ENCODE assay signal across 17 cellular contexts in the genomic region with DNA sequence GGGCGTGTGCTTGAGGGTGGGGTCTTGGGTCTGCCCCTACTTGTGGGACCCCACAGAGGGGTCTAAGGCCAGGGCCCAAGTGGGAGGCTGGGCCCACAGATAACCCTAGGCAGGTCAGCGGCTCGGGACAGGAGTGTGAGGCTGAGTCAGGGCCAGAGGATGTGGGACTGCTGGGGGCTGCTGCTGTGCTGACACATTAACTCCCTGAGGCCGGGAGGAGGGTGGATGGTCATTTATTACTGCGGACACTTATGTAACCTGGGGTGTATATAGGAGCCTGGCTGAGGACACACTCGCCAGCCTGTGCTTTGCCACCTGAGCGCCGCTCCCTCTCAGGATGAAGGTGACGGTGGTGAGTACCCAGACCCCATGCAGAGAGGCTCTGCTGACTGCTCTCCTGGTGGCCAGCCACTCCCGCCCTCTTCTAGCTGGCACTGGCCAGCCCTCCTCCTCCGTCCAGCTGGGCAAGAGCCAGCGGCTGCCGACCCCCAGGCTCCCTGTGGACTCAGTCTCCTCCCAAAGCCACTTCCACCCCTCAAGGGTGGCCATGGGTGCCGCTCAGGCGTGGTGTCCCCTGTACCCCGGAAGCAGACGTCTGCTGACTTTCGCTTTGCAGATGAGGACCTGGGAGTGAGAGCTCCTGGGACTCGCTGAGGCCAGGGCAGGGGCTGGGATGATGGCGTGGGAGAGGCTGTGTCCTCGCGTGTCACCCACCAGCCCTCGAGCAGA. TPM values are rescaled to one million over a fixed set of nuclear protein-coding genes. Genes with fewer than 3 reads are reported as not detected.
A peak's percentile ranks its signal among the peaks of the same experiment; 100 is the strongest.
DNase-seq lines count a peak whose midpoint lies in the region; ATAC-seq, FAIRE-seq and TF ChIP-seq lines count a peak whose summit lies in the region.
"Had no signal": no experiment of that assay in that cellular context is flagged by ENCODE, and none has a peak within 500 bp of the region (broad histone marks: within the 10 kb centered on the region; RNA-seq: fewer than 3 reads in every experiment).

Gene MIOX, plus strand, starts transcription at position 299 of the 729 bp plus-strand sequence. Its CDS starts 39 bp downstream, at position 338.

- peaks cover 0 to 5% (median 0%) of the 10 kb centered on the region in 7 donors for H3K9me3 Mint-ChIP-seq in CD14-positive monocyte
- H3K9me3 Mint-ChIP-seq: activated T-cell treated with anti-CD3 and anti-CD28 coated beads, Interleukin-2, amount 50 U/mL, for 4 hours had no signal

- H3K4me2 ChIP-seq in GM23248 (ENCODE audit: unreplicated experiment) (no peak within 1 kb of the TSS), K562 (ENCODE audit: insufficient read depth, low read length) (no peak within 1 kb of the TSS), osteoblast (ENCODE audit: insufficient read depth, low read length) (peak within 1 kb of the TSS; percentile 33)

- POLR2A ChIA-PET in K562 (lab: Yijun Ruan, JAX), result interaction anchor here (0.7 to 1.5 kb wide), 3 partner anchors 11 to 21 kb away, joined by 3 to 6 read pairs (median 3); partner anchors contain the start of genes LMF2 and NCAPH2

- H3K9me3 ChIP-seq in GM23248 (ENCODE audit: low read depth) (no peaks in the 10 kb centered on the region), K562 (replicated peaks; ENCODE audit: control insufficient read depth, insufficient read depth, low read depth, low read length) (no peaks in the 10 kb centered on the region), osteoblast (ENCODE audit: low read depth, low read length) (no peaks in the 10 kb centered on the region)
- H3K9me3 ChIP-seq: adrenal gland, heart left ventricle, uterus had no signal

- H3K79me2 ChIP-seq in GM23248 (ENCODE audit: insufficient read depth), result peaks cover 4% of the 10 kb centered on the region; the same call in 1 of the 2 replicates
- H3K79me2 ChIP-seq in K562 (ENCODE audit: control insufficient read depth, insufficient read depth, low read length), result no peaks in the 10 kb centered on the region
- H3K79me2 ChIP-seq in osteoblast (ENCODE audit: insufficient read depth, low read length), result no peaks in the 10 kb centered on the region

- WGBS in GM23248 (ENCODE audit: low coverage in 1 of 2, low lambda C conversion rate in 2 of 2, missing lambda C conversion rate in 2 of 2), 2 experiments, result 52 to 61% methylated on average over 23 of the region's 23 CpGs
- WGBS in K562 (ENCODE audit: insufficient coverage, low coverage, missing lambda C conversion rate), result 46% methylated on average over 16 of the region's 23 CpGs

- FAIRE-seq in K562 (lab: Jason Lieb, UNC), result no peak
- FAIRE-seq: D721Med had no signal

- H3K27me3 ChIP-seq in GM23248 (replicated peaks; ENCODE audit: insufficient read depth) (no peaks in the 10 kb centered on the region), K562 (ENCODE audit: control insufficient read depth in 2 of 2, insufficient read depth in 2 of 2, low read length in 2 of 2) (no peaks in the 10 kb centered on the region), osteoblast (ENCODE audit: insufficient read depth, low read length) (no peaks in the 10 kb centered on the region)

- no TSS peak for BruUV-seq in K562 (replicated peaks; lab: Mats Ljungman, UMichigan)

- H3K4me1 Mint-ChIP-seq in CD14-positive monocyte, result peaks cover 8% of the 10 kb centered on the region

- H3K4me1 ChIP-seq in GM23248 (ENCODE audit: insufficient read depth) (0 out of 2 replicates have a peak, but pooled peaks cover 3% of the 10 kb centered on the region), K562 (replicated peaks in 1 of 2; ENCODE audit: control insufficient read depth in 2 of 2, insufficient read depth in 2 of 2, low read length in 2 of 2) (peaks cover 4 to 60% of the 10 kb centered on the region in 2 experiments; a peak in 3 of 5 replicates), osteoblast (ENCODE audit: insufficient read depth, low read length) (no peaks in the 10 kb centered on the region)
- H3K4me1 ChIP-seq: uterus had no signal

- ATAC-seq in K562 (peak; percentile 34), GM21390 (IDR thresholded peaks at IDR 0.05; ENCODE audit: unreplicated experiment) (no peak), HG03565 (IDR thresholded peaks at IDR 0.05; ENCODE audit: unreplicated experiment) (no peak)
- ATAC-seq: heart left ventricle had no signal

- H3K27me3 Mint-ChIP-seq in CD14-positive monocyte (ENCODE audit: low read depth in 3 of 3), result peaks cover 10 to 44% (median 17%) of the 10 kb centered on the region in 3 donors

- CTCF ChIA-PET in K562 (lab: Yijun Ruan, JAX; ENCODE audit: low intra/inter-chr PET ratio), result no interaction called here

- H3K36me3 ChIP-seq in GM23248 (ENCODE audit: low read depth) (no peaks in the 10 kb centered on the region), K562 (ENCODE audit: control insufficient read depth, insufficient read depth, low read length) (no peaks in the 10 kb centered on the region), osteoblast (ENCODE audit: insufficient read depth, low read length) (no peaks in the 10 kb centered on the region)
- H3K36me3 ChIP-seq: adrenal gland, heart left ventricle, uterus had no signal

- no peak for TF ChIP-seq EP300 in K562 (IDR thresholded peaks at IDR 0.05; ENCODE audit: low read length)

- TF ChIP-seq RAD21 in K562 (CRISPR knock-in tag; conservative IDR thresholded peaks at IDR 0.05 in 1 of 2, IDR thresholded peaks at IDR 0.05 in 1 of 2), result no peak

- TF ChIP-seq POLR2A in K562 (conservative IDR thresholded peaks at IDR 0.05), result no peak

- no peaks in the 10 kb centered on the region for H3F3A ChIP-seq in GM23248 (ENCODE audit: insufficient read depth)

- intact Hi-C loops in CD14-positive monocyte (cut with micrococcal nuclease) (no loop called here), K562 (cut with micrococcal nuclease) (no loop called here)

- DNase-seq in CD14-positive monocyte (ENCODE audit: low spot score) (peak; percentile 45), GM23248 (peak; percentile 40), K562 (ENCODE audit: extremely low read depth in 1 of 4, low spot score in 3 of 4) (peak in 2 of 4 experiments; percentile 14 to 27), osteoblast (ENCODE audit: insufficient read length, low spot score, missing footprints) (peak; percentile 94), COR-L47 (lab: John Stamatoyannopoulos, UW) (no peak)
- DNase-seq: activated CD4-positive, alpha-beta T cell treated with anti-CD3 and anti-CD28 coated beads for 1 hour; activated T-cell treated with anti-CD3 and anti-CD28 coated beads, Interleukin-2, amount 50 U/mL, for 4 hours; adrenal gland; NCI-H1048; NCI-H2227 treated with DMSO at 0.1 percent for 48 hours; stimulated activated CD4-positive, alpha-beta T cell treated with anti-CD3 and anti-CD28 coated beads, Interleukin-1b, Interleukin-23, amount 100 ng/mL, for 48 hours; uterus had no signal

- no peak within 1 kb of the TSS for H2AFZ ChIP-seq in GM23248
- H2AFZ ChIP-seq in K562 (ENCODE audit: low read depth, low read length), result 0 out of 2 replicates have a peak within 1 kb of the TSS, but pooled peaks have one; percentile 55
- H2AFZ ChIP-seq in osteoblast (ENCODE audit: low read length), result no peak within 1 kb of the TSS

- no peaks in the 10 kb centered on the region for H3K9me1 ChIP-seq in K562 (ENCODE audit: control insufficient read depth, insufficient read depth, low read length)

- in situ Hi-C loops in GM23248 (cut with MboI) (no loop called here), K562 (cut with MboI) (no loop called here)

- H4K20me1 ChIP-seq in GM23248 (ENCODE audit: insufficient read depth), result no peaks in the 10 kb centered on the region
- H4K20me1 ChIP-seq in K562 (replicated peaks; ENCODE audit: control insufficient read depth, insufficient read depth, low read length), result no peaks in the 10 kb centered on the region
- no peaks in the 10 kb centered on the region for H4K20me1 ChIP-seq in osteoblast (ENCODE audit: insufficient read depth, low read length)

- no peaks in the 10 kb centered on the region for H3K36me3 Mint-ChIP-seq in CD14-positive monocyte

- H3K27ac ChIP-seq in GM23248 (no peak within 1 kb of the TSS), K562 (ENCODE audit: extremely low read depth, low read depth, low read length) (no peak within 1 kb of the TSS), osteoblast (ENCODE audit: low read depth, low read length) (no peak within 1 kb of the TSS)
- H3K27ac ChIP-seq: adrenal gland, heart left ventricle, uterus had no signal

- H3K27ac Mint-ChIP-seq in CD14-positive monocyte, result peak within 1 kb of the TSS in 1 of 7 donors; percentile 23

- H3K4me3 Mint-ChIP-seq in CD14-positive monocyte, result no peak within 1 kb of the TSS
- H3K4me3 Mint-ChIP-seq: activated T-cell treated with anti-CD3 and anti-CD28 coated beads, Interleukin-2, amount 50 U/mL, for 4 hours had no signal

- H3K9ac ChIP-seq in GM23248 (no peak within 1 kb of the TSS), K562 (ENCODE audit: insufficient read depth in 1 of 2, low read depth in 2 of 2, low read length in 2 of 2) (peak within 1 kb of the TSS in 1 of 2 experiments; percentile 52; a peak in 1 of 4 replicates)

- H3K4me3 ChIP-seq in GM23248 (no peak within 1 kb of the TSS), K562 (no peak within 1 kb of the TSS), osteoblast (ENCODE audit: insufficient read depth, low read length) (peak within 1 kb of the TSS; percentile 13)
- H3K4me3 ChIP-seq: adrenal gland, heart left ventricle, uterus had no signal

- no peaks in the 10 kb centered on the region for H3K9me2 ChIP-seq in GM23248 (ENCODE audit: insufficient read depth)

- TF ChIP-seq CTCF in CD14-positive monocyte (IDR thresholded peaks at IDR 0.05), result no peak
- no peak for TF ChIP-seq CTCF in K562 (IDR thresholded peaks at IDR 0.05 in 2 of 3, conservative IDR thresholded peaks at IDR 0.05 in 1 of 3; ENCODE audit: insufficient read depth in 2 of 3, low read depth in 1 of 3, low read length in 3 of 3)
- no peak for TF ChIP-seq CTCF in osteoblast (IDR thresholded peaks at IDR 0.05; ENCODE audit: extremely low read depth, low read depth, low read length)

RNA-seq across cellular contexts. Expression of gene MIOX, which starts in this region (rescaled TPM):
- not detected for polyA plus RNA-seq in CD14-positive monocyte
- total RNA-seq in GM23248 (2014; rRNA removed; shearing (Covaris generic)), result not detected in 2 replicates
- polyA plus RNA-seq in GM23248 (2016; fragmentation: Nextera tagmentation; extraction: Ambion mirVana), result 0.16 TPM in 1 of 2 replicates, not detected in the other
- total RNA-seq in K562 (2011; cell fraction: chromatin; rRNA removed; ENCODE audit: low replicate concordance), result 0.46 TPM in 1 of 2 replicates, not detected in the other
- 0.39 TPM in 1 of 2 replicates, not detected in the other for total RNA-seq in K562 (2011; cell fraction: nucleolus; rRNA removed)
- total RNA-seq in K562 (2011; cell fraction: nucleoplasm; rRNA removed), result 0.59 TPM in 1 of 2 replicates, not detected in the other
- total RNA-seq in K562 (2014; rRNA removed), result not detected in 2 replicates
- not detected in 2 replicates for total RNA-seq in K562 (2014; rRNA removed; fragmentation: Illumina TruSeq; extraction: Trizol)
- total RNA-seq in K562 (2015; rRNA removed; fragmentation: Illumina TruSeq; extraction: Trizol), result not detected in 2 replicates
- total RNA-seq in K562 (2021), result not detected in 2 replicates
- polyA plus RNA-seq in K562 (2011; rRNA removed), result 0.08 TPM in 2 replicates
- 0.10 TPM in 1 of 2 replicates, not detected in the other for polyA plus RNA-seq in K562 (2011; cell fraction: cytosol; rRNA removed)
- polyA plus RNA-seq in K562 (2011; cell fraction: nucleus; rRNA removed), result 0.35 and 0.81 TPM in 2 replicates
- 0.04 and 0.80 TPM in 2 replicates for polyA plus RNA-seq in K562 (2012)
- not detected in 2 replicates for polyA plus RNA-seq in K562 (2014; fragmentation: Illumina TruSeq; extraction: Trizol)
- not detected for polyA plus RNA-seq in K562 (2014; fragmentation: Nextera tagmentation; extraction: Ambion mirVana)
- not detected in 2 replicates for polyA plus RNA-seq in K562 (2014; rRNA removed)
- not detected in 2 replicates for polyA minus RNA-seq in K562 (2011; rRNA and poly(A)+ RNA removed)
- polyA minus RNA-seq in K562 (2011; cell fraction: cytosol; rRNA and poly(A)+ RNA removed), result not detected in 2 replicates
- not detected in 2 replicates for polyA minus RNA-seq in K562 (2011; cell fraction: nucleus; rRNA and poly(A)+ RNA removed)
- total RNA-seq in osteoblast, result under 0.01 TPM in 1 of 2 replicates, not detected in the other
- total RNA-seq: adrenal gland, cerebellum, heart left ventricle, uterus had no signal
- polyA plus RNA-seq: adrenal gland, heart left ventricle had no signal

Comparison
In these comparisons a context has a peak if more than half of its experiments do, and no peak if none do; other contexts are left out.
1. Peak in DNase-seq in CD14-positive monocyte; RNA of the gene not detected or under 1 TPM.
2. Peak in DNase-seq in GM23248; RNA of the gene not detected or under 1 TPM.
3. Peak in ATAC-seq in K562; RNA of the gene not detected or under 1 TPM.
4. Peak in DNase-seq, H3K4me3 ChIP-seq and H3K4me2 ChIP-seq in osteoblast; RNA of the gene not detected or under 1 TPM.